ENCODE assay signal across 13 cellular contexts in the genomic region with DNA sequence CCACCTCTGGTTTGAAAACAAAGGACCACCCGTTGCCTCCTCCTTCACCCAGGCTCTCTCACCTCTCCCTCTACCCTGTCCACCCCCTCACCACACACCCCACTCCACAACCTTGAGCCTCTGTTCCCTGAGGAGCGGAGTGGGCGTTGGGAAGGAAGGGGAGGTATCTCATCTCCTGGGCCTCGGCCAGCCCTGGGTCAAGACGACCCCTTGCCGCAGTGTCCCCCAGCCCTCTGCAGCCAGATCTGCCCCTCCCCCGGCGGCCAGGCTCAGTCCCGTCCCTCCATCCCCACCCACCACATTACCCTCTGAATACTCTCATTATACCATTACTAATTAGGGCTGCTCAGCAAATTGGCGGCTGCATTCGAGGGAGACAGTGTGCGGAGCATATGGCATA.
DNase-seq lines count a peak whose midpoint lies in the region; ATAC-seq and TF ChIP-seq lines count a peak whose summit lies in the region.
"Had no signal": no experiment of that assay in that cellular context is flagged by ENCODE, and none has a peak within 500 bp of the region (broad histone marks: within the 10 kb centered on the region; RNA-seq: fewer than 3 reads in every experiment).

No MANE protein-coding gene starts in this region.

- peaks cover 6% of the 10 kb centered on the region for H3K9me3 Mint-ChIP-seq in glutamatergic neuron (ENCODE audit: unreplicated experiment)
- H3K9me3 Mint-ChIP-seq: CD8-positive, alpha-beta T cell had no signal

- no peak overlapping the region for H3K4me3 ChIP-seq in H7 (ENCODE audit: insufficient read depth, low read depth, low read length)
- H3K4me3 ChIP-seq in spleen: no peak overlapping the region
- no peak overlapping the region for H3K4me3 ChIP-seq in HAP-1
- H3K4me3 ChIP-seq: BLaER1 treated with 17β-estradiol and CSF1 and Interleukin-3, amounts not matched to agents 10 nM and 100 nM had no signal

- no peak overlapping the region for H3K27ac Mint-ChIP-seq in glutamatergic neuron (ENCODE audit: unreplicated experiment)
- H3K27ac Mint-ChIP-seq: B cell; CD8-positive, alpha-beta T cell had no signal

- no peak for TF ChIP-seq POLR2A in spleen (IDR thresholded peaks at IDR 0.05)

- TF ChIP-seq CTCF in glutamatergic neuron (IDR thresholded peaks at IDR 0.05; ENCODE audit: partially characterized antibody, unreplicated experiment): no peak
- TF ChIP-seq CTCF in spleen (IDR thresholded peaks at IDR 0.05 in 8 of 11, conservative IDR thresholded peaks at IDR 0.05 in 3 of 11): no peak

- peaks cover 19% of the 10 kb centered on the region for H3K27me3 ChIP-seq in H7 (ENCODE audit: control insufficient read depth, insufficient read depth, low read length)
- H3K27me3 ChIP-seq in spleen (replicated peaks in 1 of 7): peaks cover 0 to 100% (median 41%) of the 10 kb centered on the region in 7 donors
- H3K27me3 ChIP-seq in HAP-1 (ENCODE audit: low read depth): peaks cover 40% of the 10 kb centered on the region

- H3K4me1 ChIP-seq in spleen (no peaks in the 10 kb centered on the region), HAP-1 (no peaks in the 10 kb centered on the region)

- H3K27me3 Mint-ChIP-seq in glutamatergic neuron (ENCODE audit: unreplicated experiment): peaks cover 25% of the 10 kb centered on the region

- no peaks in the 10 kb centered on the region; the same call in 1 of the 2 replicates for H3K36me3 ChIP-seq in H7 (replicated peaks; ENCODE audit: control insufficient read depth, insufficient read depth, low read length)
- no peaks in the 10 kb centered on the region for H3K36me3 ChIP-seq in spleen
- no peaks in the 10 kb centered on the region for H3K36me3 ChIP-seq in HAP-1 (replicated peaks)
- H3K36me3 ChIP-seq: BLaER1 treated with 17β-estradiol and CSF1 and Interleukin-3, amounts not matched to agents 10 nM and 100 nM had no signal

- H3K27ac ChIP-seq in spleen: no peak overlapping the region
- H3K27ac ChIP-seq: BLaER1 treated with 17β-estradiol and CSF1 and Interleukin-3, amounts not matched to agents 10 nM and 100 nM had no signal

- ATAC-seq in HG02981 (IDR thresholded peaks at IDR 0.05; ENCODE audit: unreplicated experiment): no peak
- ATAC-seq: CD8-positive, alpha-beta T cell had no signal

- intact Hi-C loops in spleen (cut with DNase I; ENCODE audit: low total_unique reads): no loop called here

- peaks cover 15% of the 10 kb centered on the region for H3K4me1 Mint-ChIP-seq in glutamatergic neuron (ENCODE audit: low read depth, unreplicated experiment)

- in situ Hi-C loops in HAP-1 (cut with MboI; ENCODE audit: low sequenced_read_pairs): no loop called here

- 41 to 48% (median 45%) methylated on average over 12 of the region's 12 CpGs for WGBS in spleen, 5 donors

- no peak overlapping the region for H3K4me3 Mint-ChIP-seq in glutamatergic neuron (ENCODE audit: unreplicated experiment)
- H3K4me3 Mint-ChIP-seq: B cell; CD8-positive, alpha-beta T cell had no signal

- no peaks in the 10 kb centered on the region for H3K9me3 ChIP-seq in spleen
- H3K9me3 ChIP-seq in HAP-1: no peaks in the 10 kb centered on the region
- H3K9me3 ChIP-seq: BLaER1 treated with 17β-estradiol and CSF1 and Interleukin-3, amounts not matched to agents 10 nM and 100 nM had no signal

- DNase-seq in H7 (peak; percentile 59), NCI-H69 (lab: John Stamatoyannopoulos, UW) (peak; percentile 76), glutamatergic neuron (peak; percentile 41), spleen (peak; percentile 55), HAP-1 (ENCODE audit: low spot score in 2 of 2) (no peak)
- no peak for DNase-seq in activated CD4-positive, alpha-beta T cell treated with anti-CD3 and anti-CD28 coated beads for 1 hour
- DNase-seq: Calu3; CD8-positive, alpha-beta T cell; DMS79 treated with DMSO at 0.1 percent for 48 hours; GF-D8 had no signal

- no peaks in the 10 kb centered on the region for H3K36me3 Mint-ChIP-seq in glutamatergic neuron (ENCODE audit: unreplicated experiment)
- H3K36me3 Mint-ChIP-seq: CD8-positive, alpha-beta T cell had no signal

Comparison
In these comparisons a context has a peak if more than half of its experiments do, and no peak if none do; other contexts are left out.
1. DNase-seq: peak in H7 (single experiment), NCI-H69 (single experiment), glutamatergic neuron (single experiment) and spleen (single experiment); none in HAP-1 (0 of 2) and activated CD4-positive, alpha-beta T cell treated with anti-CD3 and anti-CD28 coated beads for 1 hour (single experiment).